8 cellular contexts compared by ENCODE assay signal in genomic region chr16:2670027-2670426, GRCh38. TPM values are rescaled to one million over a fixed set of nuclear protein-coding genes. Genes with fewer than 3 reads are reported as not detected.
DNase-seq lines count a peak whose midpoint lies in the region; ATAC-seq and TF ChIP-seq lines count a peak whose summit lies in the region.
"Not testable (repeated sequence)": the region's sequence is repeated elsewhere in the genome, so short reads cannot be mapped to it uniquely, and the experiment has no call there.

No MANE protein-coding gene starts in this region.

- intact Hi-C loops in stomach (cut with DNase I; ENCODE audit: low total_unique reads): not testable (repeated sequence)

- H3K9me3 Mint-ChIP-seq in CD8-positive, alpha-beta memory T cell; central memory CD8-positive, alpha-beta T cell: not testable (repeated sequence)

- H3K9me3 ChIP-seq in CD8-positive, alpha-beta memory T cell (ENCODE audit: low read length); Karpas-422 (ENCODE audit: low read length); SJSA1 (replicated peaks); parathyroid adenoma (ENCODE audit: control insufficient read depth, low read length); stomach: not testable (repeated sequence)

- H3K4me1 Mint-ChIP-seq in CD8-positive, alpha-beta memory T cell: peaks cover 19 to 38% (median 35%) of the 10 kb centered on the region in 3 donors
- H3K4me1 Mint-ChIP-seq in central memory CD8-positive, alpha-beta T cell: peaks cover 25% of the 10 kb centered on the region

- not testable (repeated sequence) for TF ChIP-seq POLR2A in stomach (IDR thresholded peaks at IDR 0.05)

- H3K27ac ChIP-seq in CD8-positive, alpha-beta memory T cell (ENCODE audit: low read depth, low read length); Karpas-422 (ENCODE audit: low read length); SJSA1; parathyroid adenoma: not testable (repeated sequence)
- peak overlapping the region in 2 of 5 donors; percentile 39 to 65 for H3K27ac ChIP-seq in stomach

- H3K4me2 ChIP-seq in Karpas-422 (ENCODE audit: low read depth, low read length, poor library complexity, severe bottlenecking): peak overlapping the region; percentile 15
- H3K4me2 ChIP-seq in parathyroid adenoma (ENCODE audit: low read length): not testable (repeated sequence)

- not testable (repeated sequence) for H3K9me2 ChIP-seq in Karpas-422 (replicated peaks; ENCODE audit: insufficient read depth, low read length)

- peak overlapping the region in 6 of 8 donors; percentile 33 to 73 (median 58) for H3K27ac Mint-ChIP-seq in CD8-positive, alpha-beta memory T cell
- peak overlapping the region; percentile 82 for H3K27ac Mint-ChIP-seq in central memory CD8-positive, alpha-beta T cell (ENCODE audit: low read depth)

- peaks cover 10% of the 10 kb centered on the region for H3K79me2 ChIP-seq in Karpas-422 (ENCODE audit: low read length)
- peaks cover 24% of the 10 kb centered on the region for H3K79me2 ChIP-seq in parathyroid adenoma

- H3K36me3 ChIP-seq in CD8-positive, alpha-beta memory T cell (ENCODE audit: insufficient read depth, low read length); Karpas-422 (ENCODE audit: insufficient read depth, low read length); SJSA1; parathyroid adenoma (ENCODE audit: control insufficient read depth, insufficient read depth, low read length): not testable (repeated sequence)
- peaks cover 6 to 41% (median 33%) of the 10 kb centered on the region in 4 donors for H3K36me3 ChIP-seq in stomach

- not testable (repeated sequence) for H3K4me3 ChIP-seq in CD8-positive, alpha-beta memory T cell (ENCODE audit: low read length); Karpas-422 (ENCODE audit: low read length); SJSA1; parathyroid adenoma (ENCODE audit: low read depth, low read length)
- peak overlapping the region in 1 of 4 donors; percentile 3 for H3K4me3 ChIP-seq in stomach

- ATAC-seq in central memory CD8-positive, alpha-beta T cell (replicated peaks; ENCODE audit: extremely low read depth, poor library complexity, severe bottlenecking): not testable (repeated sequence)

- not testable (repeated sequence) for H3K9ac ChIP-seq in Karpas-422 (ENCODE audit: low read length); parathyroid adenoma

- peaks cover 17% of the 10 kb centered on the region for H3K4me1 ChIP-seq in CD8-positive, alpha-beta memory T cell (ENCODE audit: insufficient read depth, low read length)
- H3K4me1 ChIP-seq in Karpas-422 (ENCODE audit: low read length) (peaks cover 22% of the 10 kb centered on the region), stomach (peaks cover 18 to 49% (median 38%) of the 10 kb centered on the region in 4 donors)
- not testable (repeated sequence) for H3K4me1 ChIP-seq in SJSA1 (replicated peaks); parathyroid adenoma

- peaks cover 0 to 45% (median 5%) of the 10 kb centered on the region in 3 donors for H3K36me3 Mint-ChIP-seq in CD8-positive, alpha-beta memory T cell
- peaks cover 14% of the 10 kb centered on the region for H3K36me3 Mint-ChIP-seq in central memory CD8-positive, alpha-beta T cell (ENCODE audit: insufficient read depth)

- H4K20me1 ChIP-seq in Karpas-422 (ENCODE audit: insufficient read depth, low read depth, low read length): not testable (repeated sequence)

- TF ChIP-seq CTCF in parathyroid adenoma (IDR thresholded peaks at IDR 0.05): peak; percentile 75
- TF ChIP-seq CTCF in stomach (IDR thresholded peaks at IDR 0.05): peak in 5 of 7 experiments; percentile 42 to 79 (median 57)

- not testable (repeated sequence) for H3K27me3 ChIP-seq in CD8-positive, alpha-beta memory T cell (ENCODE audit: insufficient read depth, low read length, poor library complexity, severe bottlenecking); Karpas-422 (ENCODE audit: low read length); SJSA1 (replicated peaks); parathyroid adenoma (ENCODE audit: control insufficient read depth, insufficient read depth, low read length); stomach

- not testable (repeated sequence) for H3K27me3 Mint-ChIP-seq in CD8-positive, alpha-beta memory T cell; central memory CD8-positive, alpha-beta T cell

- TF ChIP-seq EP300 in stomach (IDR thresholded peaks at IDR 0.05): not testable (repeated sequence)

- POLR2A ChIA-PET in CD8-positive, alpha-beta memory T cell (lab: Charles Lee): not testable (repeated sequence)

- not testable (repeated sequence) for H2AFZ ChIP-seq in Karpas-422 (ENCODE audit: low read length); parathyroid adenoma

- peak; percentile 30 to 59 (median 39) for DNase-seq in CD8-positive, alpha-beta memory T cell
- DNase-seq in Karpas-422 (peak; percentile 78), SJSA1 (ENCODE audit: low read depth in 1 of 2, low spot score in 2 of 2) (peak; percentile 9 to 71), activated T-cell treated with anti-CD3 and anti-CD28 coated beads for 1 hour (ENCODE audit: low read depth) (peak; percentile 28), hypothalamus (lab: John Stamatoyannopoulos, UW) (peak in 35 of 51 donors; percentile 11 to 85 (median 57)), stomach (peak; percentile 79)
- DNase-seq in central memory CD8-positive, alpha-beta T cell (ENCODE audit: low spot score in 2 of 2): peak in 1 of 2 donors; percentile 28

- H3K4me3 Mint-ChIP-seq in CD8-positive, alpha-beta memory T cell: peak overlapping the region in 5 of 7 donors; percentile 36 to 75 (median 48)
- H3K4me3 Mint-ChIP-seq in central memory CD8-positive, alpha-beta T cell: peak overlapping the region; percentile 40

- CTCF ChIA-PET in CD8-positive, alpha-beta memory T cell (lab: Charles Lee): not testable (repeated sequence)

- WGBS in stomach, 5 donors: 3 to 10% (median 6%) methylated on average over 9 to 14 of the region's 14 CpGs

RNA-seq across cellular contexts. Expression of gene KCTD5, which starts 12.3 kb away (rescaled TPM):
- 10 to 100 TPM; 49.7 to 50.5 TPM for total RNA-seq in CD8-positive, alpha-beta memory T cell
- polyA plus RNA-seq in CD8-positive, alpha-beta memory T cell: 21.2 TPM
- 15.7 and 21.1 TPM in 2 replicates for total RNA-seq in Karpas-422 (2014; rRNA removed; shearing (Covaris generic); ENCODE audit: low replicate concordance)
- total RNA-seq in SJSA1 (2014; rRNA removed; shearing (Covaris generic)): 57.7 and 95.0 TPM in 2 replicates
- total RNA-seq in stomach: 10 to 100 TPM in 4 of 5 donors, under 1 TPM in 1; 0.89 to 45.6 (median 27.2) TPM
- 10 to 100 TPM; 14.4 to 28.6 (median 14.7) TPM for polyA plus RNA-seq in stomach

RNA-seq across cellular contexts. Expression of gene PRSS27, which starts 50.0 kb away (rescaled TPM):
- 1 to 10 TPM; 1.3 to 1.6 TPM for total RNA-seq in CD8-positive, alpha-beta memory T cell
- not detected for polyA plus RNA-seq in CD8-positive, alpha-beta memory T cell
- 1.4 and 2.8 TPM in 2 replicates for total RNA-seq in Karpas-422 (2014; rRNA removed; shearing (Covaris generic); ENCODE audit: low replicate concordance)
- 0.37 TPM in 1 of 2 replicates, not detected in the other for total RNA-seq in SJSA1 (2014; rRNA removed; shearing (Covaris generic))
- total RNA-seq in stomach: under 1 TPM in 1 of 5 donors, not detected in 4; 0.55 TPM
- 10 to 100 TPM in 1 of 3 donors, under 1 TPM in 2; 0.50 to 74.4 (median 0.76) TPM for polyA plus RNA-seq in stomach
